ENCODE assay signal across 20 cellular contexts in genomic region chr2:203647579-203647978, GRCh38. TPM values are rescaled to one million over a fixed set of nuclear protein-coding genes. Genes with fewer than 3 reads are reported as not detected.
"Had no signal": no experiment of that assay in that cellular context is flagged by ENCODE, and none has a peak within 500 bp of the region (broad histone marks: within the 10 kb centered on the region; RNA-seq: fewer than 3 reads in every experiment).

No MANE protein-coding gene starts in this region.

- H3K9me3 ChIP-seq: MG63, SK-N-SH had no signal

- H3K27ac ChIP-seq: HL-60, RWPE1 had no signal

- DNase-seq: Karpas-422; KG1; MG63; NCI-H1436; NCI-H187; NCI-H2081 treated with DMSO at 0.1 percent for 48 hours; NCI-H2171; NCI-H226; NCI-H446; NCI-H526; NCI-H82; NK-92 treated with Interleukin-12 subunit alpha and Interleukin-12 subunit beta, amount 100 ng/mL, for 24 hours; SK-N-SH; SW 1271 had no signal

- H3K4me2 ChIP-seq: SK-N-SH had no signal

- H3K27me3 ChIP-seq: MG63 had no signal

- H3K4me3 ChIP-seq: MG63 had no signal

- H3K36me3 ChIP-seq: MG63 had no signal

- ATAC-seq: Panc1 had no signal

RNA-seq across cellular contexts. Expression of gene CD28, which starts 58.9 kb away (rescaled TPM):
- total RNA-seq: IMR-90, PC-3, SK-MEL-5 had no signal
- polyA plus RNA-seq: IMR-90 had no signal
